In the genomic region with DNA sequence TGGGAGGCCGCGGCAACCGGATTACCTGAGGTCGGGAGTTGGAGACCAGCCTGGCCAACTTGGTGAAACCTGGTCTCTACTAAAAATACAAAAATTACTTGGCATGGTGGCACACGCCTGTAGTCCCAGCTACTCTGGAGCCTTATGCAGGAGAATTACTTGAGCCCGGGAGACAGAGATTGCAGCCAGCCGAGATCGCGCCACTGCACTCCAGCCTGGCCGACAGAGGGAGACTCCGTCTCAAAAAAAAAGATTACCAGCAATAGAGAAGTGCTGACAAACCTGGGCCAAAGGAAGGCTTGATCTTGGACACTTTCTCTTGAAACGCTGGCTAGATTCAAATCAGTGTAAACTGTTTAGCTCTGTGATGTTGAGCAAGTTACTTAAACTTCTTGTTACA, we compare ENCODE assay signal across 8 cellular contexts. TPM values are rescaled to one million over a fixed set of nuclear protein-coding genes. Genes with fewer than 3 reads are reported as not detected.
DNase-seq lines count a peak whose midpoint lies in the region; ATAC-seq and TF ChIP-seq lines count a peak whose summit lies in the region.

No MANE protein-coding gene starts in this region.

- no peaks in the 10 kb centered on the region for H3K79me1 ChIP-seq in H9 (ENCODE audit: insufficient read depth, low read depth, low read length, poor library complexity, severe bottlenecking)

- no peak overlapping the region for H2AFZ ChIP-seq in H9 (ENCODE audit: low read length)
- no peak overlapping the region for H2AFZ ChIP-seq in PC-3 (ENCODE audit: low read length)

- H3K27ac Mint-ChIP-seq in H9 = peak overlapping the region in 1 of 3 experiments; percentile 42; a peak in 3 of 7 replicates
- H3K27ac Mint-ChIP-seq in activated CD8-positive, alpha-beta T cell treated with anti-CD3 and anti-CD28 coated beads for 36 hours = no peak overlapping the region

- no peaks in the 10 kb centered on the region; a peak in 1 of 5 replicates for H3K9me3 Mint-ChIP-seq in H9
- no peaks in the 10 kb centered on the region for H3K9me3 Mint-ChIP-seq in activated CD8-positive, alpha-beta T cell treated with anti-CD3 and anti-CD28 coated beads for 36 hours

- no peaks in the 10 kb centered on the region for H3F3A ChIP-seq in PC-3 (ENCODE audit: low read length, unreplicated experiment)

- H3K27me3 ChIP-seq in AG04450 (ENCODE audit: control insufficient read depth, insufficient read depth, low read length) (peaks cover 42% of the 10 kb centered on the region), H9 (ENCODE audit: insufficient read depth, low read length) (peaks cover 22% of the 10 kb centered on the region), vagina (no peaks in the 10 kb centered on the region), PC-3 (ENCODE audit: low read length) (no peaks in the 10 kb centered on the region)

- H3K9ac ChIP-seq in H9 (ENCODE audit: extremely low read depth, insufficient read length, low read length) (no peak overlapping the region), PC-3 (ENCODE audit: low read length) (no peak overlapping the region)

- H4K8ac ChIP-seq in H9 (replicated peaks; ENCODE audit: insufficient read length, low read depth, low read length) = no peak overlapping the region

- H3K23me2 ChIP-seq in H9 (ENCODE audit: insufficient read length, low read depth, low read length, poor library complexity, severe bottlenecking) = peaks cover 11% of the 10 kb centered on the region

- peaks cover 28 to 44% of the 10 kb centered on the region in 2 experiments for H3K4me1 Mint-ChIP-seq in H9
- H3K4me1 Mint-ChIP-seq in activated CD8-positive, alpha-beta T cell treated with anti-CD3 and anti-CD28 coated beads for 36 hours (ENCODE audit: low read depth) = peaks cover 28% of the 10 kb centered on the region

- H3K9me3 ChIP-seq in AG04450 (ENCODE audit: control insufficient read depth, insufficient read depth, low read length) (no peaks in the 10 kb centered on the region), H9 (ENCODE audit: control insufficient read depth, low read depth, low read length) (no peaks in the 10 kb centered on the region), vagina (no peaks in the 10 kb centered on the region), PC-3 (ENCODE audit: low read length) (no peaks in the 10 kb centered on the region)

- H3T11ph ChIP-seq in H9 (ENCODE audit: low read length) = no peak overlapping the region

- intact Hi-C loops in activated CD8-positive, alpha-beta T cell treated with anti-CD3 and anti-CD28 coated beads for 36 hours (cut with micrococcal nuclease) = no loop called here
- intact Hi-C loops in vagina (cut with DNase I) = no loop called here
- intact Hi-C loops in PC-3 (cut with micrococcal nuclease) = no loop called here

- H3K36me3 Mint-ChIP-seq in H9 (ENCODE audit: insufficient read depth in 1 of 3, low read depth in 3 of 3) = no peaks in the 10 kb centered on the region
- H3K36me3 Mint-ChIP-seq in activated CD8-positive, alpha-beta T cell treated with anti-CD3 and anti-CD28 coated beads for 36 hours (ENCODE audit: low read depth) = no peaks in the 10 kb centered on the region

- no peak overlapping the region for H2BK20ac ChIP-seq in H9 (ENCODE audit: low read depth, low read length, poor library complexity, severe bottlenecking)

- TF ChIP-seq CTCF in AG04450 (IDR thresholded peaks at IDR 0.05; ENCODE audit: low read depth, low read length) = peak; percentile 58
- peak; percentile 77 for TF ChIP-seq CTCF in H9 (conservative IDR thresholded peaks at IDR 0.05)
- peak; percentile 69 for TF ChIP-seq CTCF in activated CD8-positive, alpha-beta T cell treated with anti-CD3 and anti-CD28 coated beads for 36 hours (IDR thresholded peaks at IDR 0.05)
- TF ChIP-seq CTCF in vagina (IDR thresholded peaks at IDR 0.05) = peak; percentile 14 to 46 (median 38)
- no peak for TF ChIP-seq CTCF in PC-3 (conservative IDR thresholded peaks at IDR 0.05; ENCODE audit: low read depth, low read length)

- H3K4me3 Mint-ChIP-seq in H9 = peak overlapping the region in 1 of 2 experiments; percentile 43; a peak in 1 of 5 replicates
- no peak overlapping the region for H3K4me3 Mint-ChIP-seq in activated CD8-positive, alpha-beta T cell treated with anti-CD3 and anti-CD28 coated beads for 36 hours

- POLR2A ChIA-PET in AG04450 (lab: Yijun Ruan, JAX) (interaction anchor here (0.6 to 0.8 kb wide), 2 partner anchors 48 to 209 kb away, joined by 3 read pairs; partner anchors contain the start of gene MT1E), PC-3 (lab: Charles Lee; ENCODE audit: unreplicated experiment) (interaction anchor here (0.6 kb wide), 1 partner anchor 30 kb away, joined by 5 read pairs; no protein-coding TSS in a partner anchor)
- POLR2A ChIA-PET in activated CD8-positive, alpha-beta T cell treated with anti-CD3 and anti-CD28 coated beads for 36 hours (lab: Charles Lee) = no interaction called here

- H3K4me3 ChIP-seq in AG04450 (ENCODE audit: low read depth, low read length) = no peak overlapping the region
- no peak overlapping the region for H3K4me3 ChIP-seq in vagina
- no peak overlapping the region for H3K4me3 ChIP-seq in PC-3 (ENCODE audit: low read length)

- H4K20me1 ChIP-seq in H9 (ENCODE audit: control insufficient read depth, insufficient read depth, insufficient read length) (no peaks in the 10 kb centered on the region), PC-3 (ENCODE audit: low read length) (no peaks in the 10 kb centered on the region)

- no peak overlapping the region for H2BK120ac ChIP-seq in H9 (ENCODE audit: low read depth, low read length, poor library complexity, severe bottlenecking)

- no peaks in the 10 kb centered on the region for H3K79me2 ChIP-seq in H9 (ENCODE audit: insufficient read depth, low read length)
- H3K79me2 ChIP-seq in PC-3 (ENCODE audit: low read length) = no peaks in the 10 kb centered on the region

- no CpG with 5 or more reads among the region's 12 CpGs for WGBS in H9 (ENCODE audit: extremely low coverage, insufficient read length, low lambda C conversion rate)

- H3K4me2 ChIP-seq in H9 (ENCODE audit: insufficient read depth, insufficient read length, low read length) (no peak overlapping the region), PC-3 (ENCODE audit: low read length) (no peak overlapping the region)

- no peak for DNase-seq in AG04450 (ENCODE audit: low read depth, low spot score)
- DNase-seq in H9 = peak; percentile 67
- peak; percentile 59 for DNase-seq in activated CD8-positive, alpha-beta T cell treated with anti-CD3 and anti-CD28 coated beads for 36 hours
- DNase-seq in iris pigment epithelial cell (ENCODE audit: low read depth) = peak; percentile 33
- no peak for DNase-seq in vagina (ENCODE audit: extremely low spot score in 2 of 2)
- DNase-seq in PC-3 = no peak

- H4K5ac ChIP-seq in H9 (ENCODE audit: insufficient read length, low read depth, low read length) = no peak overlapping the region

- H3K4me1 ChIP-seq in H9 (ENCODE audit: insufficient read depth, low read length) = 0 out of 2 replicates have a peak, but pooled peaks cover 2% of the 10 kb centered on the region
- H3K4me1 ChIP-seq in vagina = peaks cover 21% of the 10 kb centered on the region
- H3K4me1 ChIP-seq in PC-3 (ENCODE audit: insufficient read depth, low read length) = peaks cover 22% of the 10 kb centered on the region

- no peak overlapping the region for H3K23ac ChIP-seq in H9 (ENCODE audit: insufficient read length, low read depth, low read length)

- no peak overlapping the region for H2BK15ac ChIP-seq in H9 (ENCODE audit: low read depth, low read length)

- no peak overlapping the region for H3K4ac ChIP-seq in H9 (ENCODE audit: low read depth, low read length)

- no TSS peak for BruUV-seq in PC-3 (replicated peaks; lab: Mats Ljungman, UMichigan)

- TF ChIP-seq POLR2A in vagina (IDR thresholded peaks at IDR 0.05) = no peak

- CTCF ChIA-PET in AG04450 (lab: Charles Lee) = interaction anchor here (0.5 to 2.9 kb wide), 8 partner anchors 9 to 129 kb away, joined by 4 to 19 read pairs (median 4); partner anchors contain the start of gene MT1X
- CTCF ChIA-PET in activated CD8-positive, alpha-beta T cell treated with anti-CD3 and anti-CD28 coated beads for 36 hours (lab: Charles Lee) = interaction anchor here (0.9 to 2.3 kb wide), 11 partner anchors 9 to 160 kb away, joined by 3 to 15 read pairs (median 4); partner anchors contain the start of gene MT1X
- CTCF ChIA-PET in PC-3 (lab: Charles Lee) = no interaction called here

- H3K14ac ChIP-seq in H9 (ENCODE audit: insufficient read depth, low read length) = no peak overlapping the region

- no peak overlapping the region for H2BK5ac ChIP-seq in H9 (ENCODE audit: insufficient read length, low read length)

- peaks cover 63% of the 10 kb centered on the region for H3K27me3 Mint-ChIP-seq in H9 (ENCODE audit: low read depth)
- H3K27me3 Mint-ChIP-seq in activated CD8-positive, alpha-beta T cell treated with anti-CD3 and anti-CD28 coated beads for 36 hours = peaks cover 33% of the 10 kb centered on the region

- no peak overlapping the region for H2BK12ac ChIP-seq in H9 (ENCODE audit: insufficient read length, low read depth, low read length)

- H4K91ac ChIP-seq in H9 (ENCODE audit: insufficient read length, low read depth, low read length) = no peak overlapping the region

- H3K36me3 ChIP-seq in vagina (no peaks in the 10 kb centered on the region), PC-3 (ENCODE audit: low read depth, low read length) (no peaks in the 10 kb centered on the region)

- no peak overlapping the region for H3K56ac ChIP-seq in H9 (ENCODE audit: insufficient read length, low read depth, low read length)

- ATAC-seq in activated CD8-positive, alpha-beta T cell treated with anti-CD3 and anti-CD28 coated beads for 36 hours = peak; percentile 34
- ATAC-seq in GM19452 (IDR thresholded peaks at IDR 0.05; ENCODE audit: unreplicated experiment) = no peak
- ATAC-seq in HG03025 (IDR thresholded peaks at IDR 0.05; ENCODE audit: low FRiP score, unreplicated experiment) = no peak
- ATAC-seq in PC-3 = no peak

- H3K18ac ChIP-seq in H9 (ENCODE audit: insufficient read length, low read depth, low read length) = no peak overlapping the region

- H3K27ac ChIP-seq in AG04450 (ENCODE audit: low read depth, low read length) = no peak overlapping the region
- no peak overlapping the region for H3K27ac ChIP-seq in H9 (ENCODE audit: insufficient read length, low read depth, low read length)
- no peak overlapping the region for H3K27ac ChIP-seq in vagina
- no peak overlapping the region for H3K27ac ChIP-seq in PC-3 (ENCODE audit: low read length)

- H3K9me2 ChIP-seq in PC-3 (replicated peaks; ENCODE audit: low read length) = no peaks in the 10 kb centered on the region

- H2AK5ac ChIP-seq in H9 (ENCODE audit: insufficient read length, low read length) = no peak overlapping the region

RNA-seq across cellular contexts. Expression of gene MT1H, which starts 4.3 kb away (rescaled TPM):
- not detected in 2 replicates for polyA plus RNA-seq in AG04450 (2011; rRNA removed)
- polyA minus RNA-seq in AG04450 (2011; rRNA and poly(A)+ RNA removed) = not detected in 2 replicates
- total RNA-seq in H9 (2021) (10.7 and 12.5 TPM in 2 replicates), vagina (not detected), PC-3 (2014; rRNA removed) (not detected in 2 replicates)
- 1 to 10 TPM; 2.3 to 2.7 TPM for total RNA-seq in activated CD8-positive, alpha-beta T cell treated with anti-CD3 and anti-CD28 coated beads for 36 hours

RNA-seq across cellular contexts. Expression of gene MT1G, which starts 6.1 kb away (rescaled TPM):
- polyA plus RNA-seq in AG04450 (2011; rRNA removed) = not detected in 2 replicates
- polyA minus RNA-seq in AG04450 (2011; rRNA and poly(A)+ RNA removed) = not detected in 2 replicates
- total RNA-seq in H9 (2021) (23.4 and 26.2 TPM in 2 replicates), vagina (not detected), PC-3 (2014; rRNA removed) (not detected in 2 replicates)
- total RNA-seq in activated CD8-positive, alpha-beta T cell treated with anti-CD3 and anti-CD28 coated beads for 36 hours = 10 to 100 TPM; 35.9 to 39.0 TPM

RNA-seq across cellular contexts. Expression of gene MT1X, which starts 8.4 kb away (rescaled TPM):
- 19.5 and 30.1 TPM in 2 replicates for polyA plus RNA-seq in AG04450 (2011; rRNA removed)
- 96.5 and 124 TPM in 2 replicates for polyA minus RNA-seq in AG04450 (2011; rRNA and poly(A)+ RNA removed)
- total RNA-seq in H9 (2021) (32.1 and 41.9 TPM in 2 replicates), vagina (3,049 TPM), PC-3 (2014; rRNA removed) (83.8 and 120 TPM in 2 replicates)
- 10 to 100 TPM; 52.5 to 54.2 TPM for total RNA-seq in activated CD8-positive, alpha-beta T cell treated with anti-CD3 and anti-CD28 coated beads for 36 hours

RNA-seq across cellular contexts. Expression of gene MT1F, which starts 16.2 kb away (rescaled TPM):
- polyA plus RNA-seq in AG04450 (2011; rRNA removed) = 0.21 and 0.35 TPM in 2 replicates
- 0.37 and 0.87 TPM in 2 replicates for polyA minus RNA-seq in AG04450 (2011; rRNA and poly(A)+ RNA removed)
- total RNA-seq in H9 (2021) (22.9 and 26.1 TPM in 2 replicates), vagina (16.0 TPM), PC-3 (2014; rRNA removed) (15.2 and 27.3 TPM in 2 replicates)
- 1 to 10 TPM; 7.7 to 9.0 TPM for total RNA-seq in activated CD8-positive, alpha-beta T cell treated with anti-CD3 and anti-CD28 coated beads for 36 hours

RNA-seq across cellular contexts. Expression of gene MT1B, which starts 22.2 kb away (rescaled TPM):
- not detected in 2 replicates for polyA plus RNA-seq in AG04450 (2011; rRNA removed)
- polyA minus RNA-seq in AG04450 (2011; rRNA and poly(A)+ RNA removed) = not detected in 2 replicates
- total RNA-seq in H9 (2021) (not detected in 2 replicates), vagina (not detected), PC-3 (2014; rRNA removed) (not detected in 2 replicates)
- not detected for total RNA-seq in activated CD8-positive, alpha-beta T cell treated with anti-CD3 and anti-CD28 coated beads for 36 hours

Comparison
In these comparisons a context has a peak if more than half of its experiments do, and no peak if none do; other contexts are left out.
1. DNase-seq: peak in H9 (single experiment), activated CD8-positive, alpha-beta T cell treated with anti-CD3 and anti-CD28 coated beads for 36 hours (single experiment) and iris pigment epithelial cell (single experiment); none in AG04450 (single experiment), vagina (0 of 2) and PC-3 (single experiment).
2. RNA of gene MT1G, which starts 6.1 kb away (total RNA-seq): 35.9 to 39.0 TPM in activated CD8-positive, alpha-beta T cell treated with anti-CD3 and anti-CD28 coated beads for 36 hours and 23.4 to 26.2 TPM in H9; not detected in vagina (single experiment) and not detected in PC-3; every median in the first group is over 10 times any median in the second.
3. RNA of gene MT1X, which starts 8.4 kb away (total RNA-seq): 3,049 TPM in vagina (single experiment); 83.8 to 120 TPM in PC-3, 52.5 to 54.2 TPM in activated CD8-positive, alpha-beta T cell treated with anti-CD3 and anti-CD28 coated beads for 36 hours and 32.1 to 41.9 TPM in H9; every median in the first group is over 10 times any median in the second.